Comparison of ENCODE assay signal across 8 cellular contexts in the genomic region with DNA sequence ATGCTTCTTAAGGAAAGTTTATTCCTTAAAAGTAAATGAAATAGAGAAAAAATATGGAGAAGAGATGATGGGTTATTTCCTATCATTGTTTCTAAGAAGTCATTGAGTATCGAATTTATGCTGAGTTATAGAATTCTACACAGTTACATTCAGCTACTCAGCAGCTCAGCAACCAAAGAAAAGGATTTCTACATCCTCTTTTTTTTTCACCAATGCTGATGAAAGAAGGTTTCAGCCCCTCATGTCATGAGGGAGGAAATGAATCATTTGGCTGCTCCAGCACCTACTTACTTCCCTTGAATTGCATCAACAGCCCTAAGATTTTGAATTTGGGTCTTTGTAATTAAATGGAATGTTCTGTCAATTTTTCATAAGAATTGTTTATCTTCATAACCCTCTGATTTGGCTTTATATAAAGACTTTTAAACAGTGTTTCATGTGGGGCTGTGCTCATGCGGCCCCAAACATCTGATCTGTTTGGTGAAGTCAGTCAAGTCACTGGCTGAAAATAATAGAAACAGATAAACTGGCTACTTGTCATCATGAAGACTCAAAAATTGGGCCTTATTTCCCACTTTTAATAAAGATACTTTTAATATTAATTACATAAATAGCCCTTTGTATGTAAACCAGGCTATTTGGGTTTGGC. TPM values are rescaled to one million over a fixed set of nuclear protein-coding genes. Genes with fewer than 3 reads are reported as not detected.
DNase-seq lines count a peak whose midpoint lies in the region; ATAC-seq and TF ChIP-seq lines count a peak whose summit lies in the region.

No MANE protein-coding gene starts in this region.

- POLR2A ChIA-PET in activated CD8-positive, alpha-beta T cell treated with anti-CD3 and anti-CD28 coated beads for 36 hours (lab: Charles Lee) = interaction anchor here (0.6 kb wide), 1 partner anchor 10 kb away, joined by 3 read pairs; no protein-coding TSS in a partner anchor
- POLR2A ChIA-PET in activated CD8-positive, alpha-beta T cell treated with anti-CD3 and anti-CD28 coated beads, Interleukin-2, amount 10 ng/mL, durations not matched to agents 7 days and 5 days (lab: Charles Lee) = no interaction called here

- no peaks in the 10 kb centered on the region for H3K36me3 Mint-ChIP-seq in activated CD8-positive, alpha-beta T cell treated with anti-CD3 and anti-CD28 coated beads for 36 hours (ENCODE audit: low read depth)
- no peaks in the 10 kb centered on the region for H3K36me3 Mint-ChIP-seq in activated CD8-positive, alpha-beta T cell treated with anti-CD3 and anti-CD28 coated beads, Interleukin-2, amount 10 ng/mL, durations not matched to agents 7 days and 5 days (ENCODE audit: low read depth)

- TF ChIP-seq CTCF in activated CD8-positive, alpha-beta T cell treated with anti-CD3 and anti-CD28 coated beads for 36 hours (IDR thresholded peaks at IDR 0.05) = no peak

- peak; percentile 94 for ATAC-seq in activated CD8-positive, alpha-beta T cell treated with anti-CD3 and anti-CD28 coated beads for 36 hours
- no peak for ATAC-seq in activated CD8-positive, alpha-beta T cell treated with anti-CD3 and anti-CD28 coated beads, Interleukin-2, amount 10 ng/mL, durations not matched to agents 7 days and 5 days
- peak; percentile 76 for ATAC-seq in HG03060 (IDR thresholded peaks at IDR 0.05; ENCODE audit: low read depth, unreplicated experiment)

- no peaks in the 10 kb centered on the region for H3K9me3 Mint-ChIP-seq in activated CD8-positive, alpha-beta T cell treated with anti-CD3 and anti-CD28 coated beads for 36 hours
- H3K9me3 Mint-ChIP-seq in activated CD8-positive, alpha-beta T cell treated with anti-CD3 and anti-CD28 coated beads, Interleukin-2, amount 10 ng/mL, durations not matched to agents 7 days and 5 days (ENCODE audit: insufficient read depth) = no peaks in the 10 kb centered on the region

- H3K27me3 Mint-ChIP-seq in activated CD8-positive, alpha-beta T cell treated with anti-CD3 and anti-CD28 coated beads for 36 hours = peaks cover 4% of the 10 kb centered on the region
- H3K27me3 Mint-ChIP-seq in activated CD8-positive, alpha-beta T cell treated with anti-CD3 and anti-CD28 coated beads, Interleukin-2, amount 10 ng/mL, durations not matched to agents 7 days and 5 days (ENCODE audit: low read depth) = no peaks in the 10 kb centered on the region

- H3K4me3 Mint-ChIP-seq in activated CD8-positive, alpha-beta T cell treated with anti-CD3 and anti-CD28 coated beads for 36 hours = no peak overlapping the region
- no peak overlapping the region for H3K4me3 Mint-ChIP-seq in activated CD8-positive, alpha-beta T cell treated with anti-CD3 and anti-CD28 coated beads, Interleukin-2, amount 10 ng/mL, durations not matched to agents 7 days and 5 days

- peak; percentile 19 for DNase-seq in activated CD8-positive, alpha-beta T cell treated with anti-CD3 and anti-CD28 coated beads for 36 hours
- no peak for DNase-seq in activated CD8-positive, alpha-beta T cell treated with anti-CD3 and anti-CD28 coated beads, Interleukin-2, amount 10 ng/mL, durations not matched to agents 7 days and 5 days
- DNase-seq in SKM-1 treated with dmso at 0.1 percent for 144 hours (lab: John Stamatoyannopoulos, UW; ENCODE audit: unreplicated experiment) (peak; percentile 86), kidney glomerular epithelial cell (lab: John Stamatoyannopoulos, UW) (peak; percentile 19), activated gamma-delta T cell treated with Interleukin-2 at 50 U/mL for 16 hours (no peak), islet precursor cell (no peak), NCI-H69 (lab: John Stamatoyannopoulos, UW) (no peak)

- CTCF ChIA-PET in activated CD8-positive, alpha-beta T cell treated with anti-CD3 and anti-CD28 coated beads for 36 hours (lab: Charles Lee) = interaction anchor here (1.8 kb wide), 1 partner anchor 18 kb away, joined by 5 read pairs; a partner anchor contains a TSS
- CTCF ChIA-PET in activated CD8-positive, alpha-beta T cell treated with anti-CD3 and anti-CD28 coated beads, Interleukin-2, amount 10 ng/mL, durations not matched to agents 7 days and 5 days (lab: Charles Lee) = no interaction called here

- intact Hi-C loops in activated CD8-positive, alpha-beta T cell treated with anti-CD3 and anti-CD28 coated beads for 36 hours (cut with micrococcal nuclease) = no loop called here

- peak overlapping the region; percentile 83 for H3K27ac Mint-ChIP-seq in activated CD8-positive, alpha-beta T cell treated with anti-CD3 and anti-CD28 coated beads for 36 hours
- no peak overlapping the region for H3K27ac Mint-ChIP-seq in activated CD8-positive, alpha-beta T cell treated with anti-CD3 and anti-CD28 coated beads, Interleukin-2, amount 10 ng/mL, durations not matched to agents 7 days and 5 days

- peaks cover 18% of the 10 kb centered on the region for H3K4me1 Mint-ChIP-seq in activated CD8-positive, alpha-beta T cell treated with anti-CD3 and anti-CD28 coated beads for 36 hours (ENCODE audit: low read depth)
- H3K4me1 Mint-ChIP-seq in activated CD8-positive, alpha-beta T cell treated with anti-CD3 and anti-CD28 coated beads, Interleukin-2, amount 10 ng/mL, durations not matched to agents 7 days and 5 days (ENCODE audit: low read depth) = peaks cover 7% of the 10 kb centered on the region

RNA-seq across cellular contexts. Expression of a gene that starts 18.5 kb away (rescaled TPM):
- total RNA-seq in activated CD8-positive, alpha-beta T cell treated with anti-CD3 and anti-CD28 coated beads for 36 hours = 10 to 100 TPM; 42.0 to 48.3 TPM
- total RNA-seq in activated CD8-positive, alpha-beta T cell treated with anti-CD3 and anti-CD28 coated beads, Interleukin-2, amount 10 ng/mL, durations not matched to agents 7 days and 5 days = 10 to 100 TPM; 39.2 to 39.6 TPM

Comparison
In these comparisons a context has a peak if more than half of its experiments do, and no peak if none do; other contexts are left out.
1. DNase-seq: peak in activated CD8-positive, alpha-beta T cell treated with anti-CD3 and anti-CD28 coated beads for 36 hours (single experiment), SKM-1 treated with dmso at 0.1 percent for 144 hours (single experiment) and kidney glomerular epithelial cell (single experiment); none in activated CD8-positive, alpha-beta T cell treated with anti-CD3 and anti-CD28 coated beads, Interleukin-2, amount 10 ng/mL, durations not matched to agents 7 days and 5 days (single experiment), activated gamma-delta T cell treated with Interleukin-2 at 50 U/mL for 16 hours (single experiment), islet precursor cell (single experiment) and NCI-H69 (single experiment).